7 cellular contexts compared by ENCODE assay signal in the genomic region with DNA sequence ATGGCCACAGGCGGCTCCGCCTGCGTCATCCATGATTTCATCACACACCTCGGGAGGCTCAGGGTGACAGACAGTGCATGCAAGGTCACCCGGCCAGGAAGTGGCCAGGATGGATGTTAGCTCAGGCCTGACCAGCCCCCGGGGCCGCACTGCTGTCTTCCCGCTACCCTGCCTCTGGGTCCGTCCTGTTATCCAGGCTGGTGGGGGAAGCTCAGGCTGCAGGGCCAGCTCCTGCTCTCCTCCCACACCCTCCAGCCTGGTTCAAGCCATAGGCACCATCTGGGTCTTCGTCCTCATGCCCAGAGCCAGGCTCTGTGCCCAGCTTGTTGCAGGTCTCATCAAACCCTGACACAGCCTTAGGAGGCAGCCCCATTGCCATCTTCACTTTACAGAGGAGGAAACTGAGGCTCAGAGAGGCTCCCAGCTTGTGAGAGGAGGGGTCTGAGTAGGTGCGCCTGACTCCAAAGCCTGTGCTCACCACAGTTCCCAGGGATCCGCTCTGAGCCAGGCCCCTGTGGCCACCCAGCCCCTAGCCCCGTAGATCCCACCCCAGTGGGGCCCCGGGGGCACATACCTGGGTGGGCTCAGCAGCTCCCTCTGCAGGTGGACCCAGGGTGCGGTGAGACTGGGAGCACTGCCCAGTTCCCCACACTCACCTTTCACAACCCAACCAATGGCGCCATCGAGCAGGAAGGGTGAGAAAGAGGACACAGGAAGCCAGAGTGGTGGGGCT. TPM values are rescaled to one million over a fixed set of nuclear protein-coding genes. Genes with fewer than 3 reads are reported as not detected.
DNase-seq lines count a peak whose midpoint lies in the region; ATAC-seq and TF ChIP-seq lines count a peak whose summit lies in the region.

No MANE protein-coding gene starts in this region.

- H3K4me3 Mint-ChIP-seq in progenitor cell of endocrine pancreas (ENCODE audit: low read depth) = no peak overlapping the region

- H3K79me2 ChIP-seq in HCT116 (ENCODE audit: insufficient read depth, low read length) = no peaks in the 10 kb centered on the region

- H3K9me2 ChIP-seq in HCT116 (ENCODE audit: insufficient read depth) = no peaks in the 10 kb centered on the region

- TF ChIP-seq RAD21 in HCT116 (IDR thresholded peaks at IDR 0.05; ENCODE audit: low read depth) = no peak

- H3K4me1 ChIP-seq in HCT116 (ENCODE audit: control insufficient read depth in 1 of 2, insufficient read depth in 2 of 2, low read length in 2 of 2) = peaks cover 10 to 24% of the 10 kb centered on the region in 2 experiments

- H3K4me1 Mint-ChIP-seq in progenitor cell of endocrine pancreas (ENCODE audit: low read depth) = peaks cover 3% of the 10 kb centered on the region

- H3K9me3 Mint-ChIP-seq in progenitor cell of endocrine pancreas (ENCODE audit: low read depth) = no peaks in the 10 kb centered on the region

- H3K4me2 ChIP-seq in HCT116 (ENCODE audit: low read length) = no peak overlapping the region; the same call in 1 of the 2 replicates

- DNase-seq in HCT116 (ENCODE audit: low read depth, low spot score) (no peak), RPMI8226 (peak; percentile 64), left cardiac atrium (no peak), NCI-H2029 treated with DMSO at 0.1 percent for 48 hours (lab: John Stamatoyannopoulos, UW) (no peak), progenitor cell of endocrine pancreas (ENCODE audit: low spot score, unreplicated experiment) (no peak)
- DNase-seq in stimulated activated CD8-positive, alpha-beta memory T cell treated with anti-CD3 and anti-CD28 coated beads, Interleukin-4, amount 100 ng/mL, for 48 hours = peak; percentile 41

- no peak overlapping the region for H2AFZ ChIP-seq in HCT116 (ENCODE audit: low read depth, low read length, poor library complexity, severe bottlenecking)

- peak; percentile 18 to 61 (median 55); a peak in 5 of 6 replicates for TF ChIP-seq CTCF in HCT116 (IDR thresholded peaks at IDR 0.05 in 2 of 3, conservative IDR thresholded peaks at IDR 0.05 in 1 of 3; ENCODE audit: borderline replicate concordance in 1 of 3, insufficient read depth in 1 of 3, low read depth in 2 of 3, low read length in 2 of 3)
- no peak for TF ChIP-seq CTCF in progenitor cell of endocrine pancreas (IDR thresholded peaks at IDR 0.05; ENCODE audit: unreplicated experiment)

- no TSS peak for BruUV-seq in HCT116 (replicated peaks; lab: Mats Ljungman, UMichigan)

- no peaks in the 10 kb centered on the region for H3K27me3 Mint-ChIP-seq in progenitor cell of endocrine pancreas

- POLR2A ChIA-PET in HCT116 (lab: Charles Lee) = no interaction called here

- H3K9me3 ChIP-seq in HCT116 (ENCODE audit: control insufficient read depth in 1 of 2, insufficient read depth in 1 of 2, low read depth in 1 of 2, low read length in 2 of 2) = no peaks in the 10 kb centered on the region

- ATAC-seq in HCT116 = peak; percentile 17
- ATAC-seq in left cardiac atrium = peak; percentile 39 to 49
- ATAC-seq in HG03039 (IDR thresholded peaks at IDR 0.05; ENCODE audit: unreplicated experiment) = no peak

- H3K27ac ChIP-seq in HCT116 (ENCODE audit: low read depth, low read length) = no peak overlapping the region

- H3K27ac Mint-ChIP-seq in progenitor cell of endocrine pancreas = no peak overlapping the region

- H3K36me3 ChIP-seq in HCT116 (ENCODE audit: control insufficient read depth in 1 of 2, insufficient read depth in 2 of 2, low read length in 2 of 2) = no peaks in the 10 kb centered on the region

- H3K4me3 ChIP-seq in HCT116 (replicated peaks in 1 of 2; ENCODE audit: low read depth in 1 of 2, low read length in 2 of 2) = no peak overlapping the region

- TF ChIP-seq POLR2A in HCT116 (IDR thresholded peaks at IDR 0.05; ENCODE audit: borderline replicate concordance, extremely low read depth, insufficient read depth, insufficient read length) = no peak

- H3K27me3 ChIP-seq in HCT116 (ENCODE audit: insufficient read depth, low read length) = no peaks in the 10 kb centered on the region; the same call in 1 of the 2 replicates

- H3K36me3 Mint-ChIP-seq in progenitor cell of endocrine pancreas (ENCODE audit: insufficient read depth) = no peaks in the 10 kb centered on the region

- RAD21 ChIA-PET in HCT116 (lab: Charles Lee; ENCODE audit: low non-redundant PET in 1 of 2, low total read pairs in 2 of 2, uncharacterized antibody in 2 of 2, unreplicated experiment in 2 of 2) = interaction anchor here in 1 of 2 experiments (0.6 kb wide), 1 partner anchor 338 kb away, joined by 3 read pairs; no protein-coding TSS in a partner anchor

- intact Hi-C loops in HCT116 (cut with micrococcal nuclease) = no loop called here
- intact Hi-C loops in left cardiac atrium (cut with DNase I) = loop anchor here in 1 of 2 donors (10.0 kb wide), 1 partner anchor 47 kb away; no protein-coding TSS in a partner anchor

- CTCF ChIA-PET in HCT116 (lab: Charles Lee) = interaction anchor here (0.7 to 0.9 kb wide), 2 partner anchors 63 to 68 kb away, joined by 3 read pairs; a partner anchor contains a TSS

- no peak overlapping the region for H3K9ac ChIP-seq in HCT116 (ENCODE audit: low read length)

- H4K20me1 ChIP-seq in HCT116 (ENCODE audit: insufficient read depth) = no peaks in the 10 kb centered on the region

TF ChIP-seq in HCT116, 20 proteins besides CTCF, POLR2A, EP300 and RAD21:
- TF ChIP-seq POLR2AphosphoS5 (IDR thresholded peaks at IDR 0.05; ENCODE audit: low read depth, low read length) (no peak), SP1 (IDR thresholded peaks at IDR 0.05; ENCODE audit: low read depth) (no peak), ZNF274 (IDR thresholded peaks at IDR 0.05; ENCODE audit: low read depth, low read length) (no peak), CEBPB (IDR thresholded peaks at IDR 0.05; ENCODE audit: low read depth) (no peak), EZH2 (IDR thresholded peaks at IDR 0.05) (no peak), EGR1 (IDR thresholded peaks at IDR 0.05; ENCODE audit: low read depth) (no peak), FOSL1 (IDR thresholded peaks at IDR 0.05; ENCODE audit: low read depth) (no peak), TCF7L2 (IDR thresholded peaks at IDR 0.05; ENCODE audit: borderline replicate concordance, extremely low read depth, insufficient read depth, insufficient read length) (no peak), ZFX (IDR thresholded peaks at IDR 0.05) (no peak), EZH2phosphoT487 (IDR thresholded peaks at IDR 0.05; ENCODE audit: borderline replicate concordance) (no peak), SIN3A (IDR thresholded peaks at IDR 0.05; ENCODE audit: low read depth) (no peak), ELF1 (IDR thresholded peaks at IDR 0.05; ENCODE audit: borderline replicate concordance, low read depth) (no peak), JUND (IDR thresholded peaks at IDR 0.05) (no peak)
- TF ChIP-seq, protein P1, sequence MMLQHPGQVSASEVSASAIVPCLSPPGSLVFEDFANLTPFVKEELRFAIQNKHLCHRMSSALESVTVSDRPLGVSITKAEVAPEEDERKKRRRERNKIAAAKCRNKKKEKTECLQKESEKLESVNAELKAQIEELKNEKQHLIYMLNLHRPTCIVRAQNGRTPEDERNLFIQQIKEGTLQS (IDR thresholded peaks at IDR 0.05) = no peak

RNA-seq across cellular contexts. Expression of a gene that starts 0.4 kb away (rescaled TPM):
- total RNA-seq in HCT116 (2021; ENCODE audit: unreplicated experiment) (not detected), left cardiac atrium (1 to 10 TPM in 1 of 2 donors, under 1 TPM in 1; 0.97 to 1.1 TPM), progenitor cell of endocrine pancreas (not detected in 2 replicates)
- 0.12 TPM in 1 of 2 replicates, not detected in the other for polyA plus RNA-seq in HCT116 (2012)

RNA-seq across cellular contexts. Expression of a gene that starts 26.9 kb away (rescaled TPM):
- total RNA-seq in HCT116 (2021; ENCODE audit: unreplicated experiment) = 0.91 TPM
- polyA plus RNA-seq in HCT116 (2012) = 0.56 and 1.9 TPM in 2 replicates
- total RNA-seq in left cardiac atrium = not detected
- total RNA-seq in progenitor cell of endocrine pancreas = 5.6 and 6.8 TPM in 2 replicates

RNA-seq across cellular contexts. Expression of a gene that starts 39.3 kb away (rescaled TPM):
- total RNA-seq in HCT116 (2021; ENCODE audit: unreplicated experiment) (36.4 TPM), left cardiac atrium (10 to 100 TPM; 22.9 to 41.9 TPM), progenitor cell of endocrine pancreas (19.7 and 26.2 TPM in 2 replicates)
- polyA plus RNA-seq in HCT116 (2012) = 62.7 and 64.5 TPM in 2 replicates

Comparison
In these comparisons a context has a peak if more than half of its experiments do, and no peak if none do; other contexts are left out.
1. DNase-seq: peak in RPMI8226 (single experiment) and stimulated activated CD8-positive, alpha-beta memory T cell treated with anti-CD3 and anti-CD28 coated beads, Interleukin-4, amount 100 ng/mL, for 48 hours (single experiment); none in HCT116 (single experiment), left cardiac atrium (single experiment), NCI-H2029 treated with DMSO at 0.1 percent for 48 hours (single experiment) and progenitor cell of endocrine pancreas (single experiment).